ENCODE assay signal across 8 cellular contexts in genomic region chr6:35332074-35332887, GRCh38. TPM values are rescaled to one million over a fixed set of nuclear protein-coding genes. Genes with fewer than 3 reads are reported as not detected.
DNase-seq lines count a peak whose midpoint lies in the region; ATAC-seq lines count a peak whose summit lies in the region.
"Not testable (repeated sequence)": the region's sequence is repeated elsewhere in the genome, so short reads cannot be mapped to it uniquely, and the experiment has no call there.

No MANE protein-coding gene starts in this region.

- H3K27me3 Mint-ChIP-seq in naive B cell; stimulated activated memory B cell treated with anti-CD40 and anti-IgM and Interleukin-4, amounts not matched to agents 10 μg/mL and 1 μg/mL and 100 μg/mL, for 72 hours: not testable (repeated sequence)

- peak overlapping the region in 2 of 8 donors; percentile 6 to 22 for H3K4me3 Mint-ChIP-seq in naive B cell
- H3K4me3 Mint-ChIP-seq in stimulated activated memory B cell treated with anti-CD40 and anti-IgM and Interleukin-4, amounts not matched to agents 10 μg/mL and 1 μg/mL and 100 μg/mL, for 72 hours = not testable (repeated sequence)

- not testable (repeated sequence) for H3K27ac ChIP-seq in effector memory CD4-positive, alpha-beta T cell (ENCODE audit: insufficient read depth, low read length, poor library complexity, severe bottlenecking)

- H3K9me3 Mint-ChIP-seq in naive B cell; stimulated activated memory B cell treated with anti-CD40 and anti-IgM and Interleukin-4, amounts not matched to agents 10 μg/mL and 1 μg/mL and 100 μg/mL, for 72 hours: not testable (repeated sequence)

- H3K36me3 ChIP-seq in effector memory CD4-positive, alpha-beta T cell (ENCODE audit: control insufficient read depth, insufficient read depth, low read length) = not testable (repeated sequence)

- not testable (repeated sequence) for H3K4me1 ChIP-seq in effector memory CD4-positive, alpha-beta T cell (ENCODE audit: control insufficient read depth, insufficient read depth, low read length, poor library complexity, severe bottlenecking)

- H3K9me3 ChIP-seq in effector memory CD4-positive, alpha-beta T cell (ENCODE audit: control insufficient read depth, low read length) = not testable (repeated sequence)

- peaks cover 0 to 18% of the 10 kb centered on the region in 2 donors for H3K36me3 Mint-ChIP-seq in naive B cell
- H3K36me3 Mint-ChIP-seq in stimulated activated memory B cell treated with anti-CD40 and anti-IgM and Interleukin-4, amounts not matched to agents 10 μg/mL and 1 μg/mL and 100 μg/mL, for 72 hours = peaks cover 13% of the 10 kb centered on the region

- H3K4me1 Mint-ChIP-seq in naive B cell = peaks cover 11 to 20% (median 11%) of the 10 kb centered on the region in 3 donors
- H3K4me1 Mint-ChIP-seq in stimulated activated memory B cell treated with anti-CD40 and anti-IgM and Interleukin-4, amounts not matched to agents 10 μg/mL and 1 μg/mL and 100 μg/mL, for 72 hours = peaks cover 16% of the 10 kb centered on the region

- H3K27me3 ChIP-seq in effector memory CD4-positive, alpha-beta T cell (replicated peaks; ENCODE audit: control insufficient read depth, insufficient read depth, low read length, poor library complexity, severe bottlenecking) = not testable (repeated sequence)

- not testable (repeated sequence) for H3K4me3 ChIP-seq in effector memory CD4-positive, alpha-beta T cell (ENCODE audit: insufficient read depth, low read depth, low read length, poor library complexity, severe bottlenecking)

- peak; percentile 89 for DNase-seq in DMS53 (lab: John Stamatoyannopoulos, UW)
- peak; percentile 71 for DNase-seq in M059J (ENCODE audit: low read depth)
- DNase-seq in NCI-H510A (lab: John Stamatoyannopoulos, UW) = peak; percentile 50
- peak; percentile 22 to 93 (median 49) for DNase-seq in T-helper 2 cell
- peak; percentile 59 to 71 for DNase-seq in activated T-cell treated with anti-CD3 and anti-CD28 coated beads, Interleukin-2, amount 50 U/mL, for 48 hours
- DNase-seq in effector memory CD4-positive, alpha-beta T cell = peak; percentile 54 to 74 (median 60)
- DNase-seq in naive B cell = peak; percentile 33

- not testable (repeated sequence) for H3K27ac Mint-ChIP-seq in naive B cell; stimulated activated memory B cell treated with anti-CD40 and anti-IgM and Interleukin-4, amounts not matched to agents 10 μg/mL and 1 μg/mL and 100 μg/mL, for 72 hours

- peak; percentile 40 to 66 for ATAC-seq in naive B cell (ENCODE audit: low read depth in 2 of 2)
- peak; percentile 70 for ATAC-seq in stimulated activated memory B cell treated with anti-CD40 and anti-IgM and Interleukin-4, amounts not matched to agents 10 μg/mL and 1 μg/mL and 100 μg/mL, for 72 hours

RNA-seq across cellular contexts. Expression of gene PPARD, which starts 10.1 kb away (rescaled TPM):
- 12.5 and 22.7 TPM in 2 replicates for total RNA-seq in M059J (2014; rRNA removed; shearing (Covaris generic))
- 10 to 100 TPM in 1 of 6 donors, 1 to 10 TPM in 4, not detected in 1; 5.6 to 13.9 (median 5.7) TPM for polyA plus RNA-seq in naive B cell (ENCODE audit: low read depth in 6 of 6)

RNA-seq across cellular contexts. Expression of gene DEF6, which starts 34.7 kb away (rescaled TPM):
- 0.44 and 0.57 TPM in 2 replicates for total RNA-seq in M059J (2014; rRNA removed; shearing (Covaris generic))
- polyA plus RNA-seq in naive B cell (ENCODE audit: low read depth in 6 of 6) = 100 to 1,000 TPM in 1 of 6 donors, 10 to 100 TPM in 5; 25.8 to 104 (median 58.3) TPM

Comparison
In these comparisons a context has a peak if more than half of its experiments do, and no peak if none do; other contexts are left out.
1. DNase-seq: peak in every context shown above with its lines; median percentile 89 in DMS53; 71 in M059J; 65 in activated T-cell treated with anti-CD3 and anti-CD28 coated beads, Interleukin-2, amount 50 U/mL, for 48 hours; 60 in effector memory CD4-positive, alpha-beta T cell; 50 in NCI-H510A; 49 in T-helper 2 cell; 33 in naive B cell.